Comparison of ENCODE assay signal across 1 cellular context in the genomic region with DNA sequence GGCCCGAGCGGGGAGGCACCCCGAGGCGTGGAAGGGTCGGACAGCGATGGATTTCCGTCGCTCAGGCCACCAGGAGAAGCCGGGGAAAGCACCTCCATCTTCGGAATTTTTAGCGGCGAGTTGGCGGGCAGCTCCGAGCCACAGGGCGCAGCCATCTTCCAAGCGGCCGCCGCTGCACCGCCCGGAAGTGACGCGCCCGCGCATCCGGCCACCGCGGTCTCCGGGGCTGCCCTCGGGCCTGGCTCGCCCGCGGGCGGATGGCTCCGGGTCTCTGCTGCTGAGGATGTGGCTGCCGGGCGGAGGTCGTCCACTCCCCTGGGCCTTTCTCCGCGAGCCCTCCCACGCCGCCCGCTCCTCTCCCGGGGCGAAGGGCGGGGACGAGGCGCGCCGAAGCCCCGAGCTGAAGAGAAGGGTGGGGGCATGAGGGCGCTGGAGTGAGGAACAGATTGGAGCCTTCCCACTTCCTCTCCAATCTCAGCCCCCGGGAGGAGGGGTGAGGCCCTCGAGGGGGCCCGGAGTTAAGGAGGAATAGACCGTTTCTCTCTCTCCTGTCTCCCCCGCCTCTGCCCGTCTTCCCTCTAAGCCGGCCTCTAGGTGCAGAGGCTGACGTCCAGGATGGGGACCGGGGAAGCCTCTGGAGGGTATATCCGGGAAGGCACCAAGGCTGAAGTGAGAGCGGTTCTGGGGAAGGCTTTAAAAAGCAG.
A peak's percentile ranks its signal among the peaks of the same experiment; 100 is the strongest.
TF ChIP-seq lines count a peak whose summit lies in the region.

A gene (minus strand): TSS at position 181 of the 704 bp plus-strand sequence. CDS start 26 bp downstream, at position 155.

TF ChIP-seq in HepG2, 621 proteins besides CTCF, POLR2A, EP300 and RAD21 (continued from another document and continues in another):
- TF ChIP-seq, protein P1, sequence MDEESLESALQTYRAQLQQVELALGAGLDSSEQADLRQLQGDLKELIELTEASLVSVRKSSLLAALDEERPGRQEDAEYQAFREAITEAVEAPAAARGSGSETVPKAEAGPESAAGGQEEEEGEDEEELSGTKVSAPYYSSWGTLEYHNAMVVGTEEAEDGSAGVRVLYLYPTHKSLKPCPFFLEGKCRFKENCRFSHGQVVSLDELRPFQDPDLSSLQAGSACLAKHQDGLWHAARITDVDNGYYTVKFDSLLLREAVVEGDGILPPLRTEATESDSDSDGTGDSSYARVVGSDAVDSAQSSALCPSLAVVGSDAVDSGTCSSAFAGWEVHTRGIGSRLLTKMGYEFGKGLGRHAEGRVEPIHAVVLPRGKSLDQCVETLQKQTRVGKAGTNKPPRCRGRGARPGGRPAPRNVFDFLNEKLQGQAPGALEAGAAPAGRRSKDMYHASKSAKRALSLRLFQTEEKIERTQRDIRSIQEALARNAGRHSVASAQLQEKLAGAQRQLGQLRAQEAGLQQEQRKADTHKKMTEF (CRISPR knock-in tag; IDR thresholded peaks at IDR 0.05): peak; percentile 77; the same call in 1 of the 2 replicates
- TF ChIP-seq ZNF180 (CRISPR knock-in tag; IDR thresholded peaks at IDR 0.05; ENCODE audit: borderline replicate concordance, low read depth) (no peak), ZNF333 (CRISPR knock-in tag; IDR thresholded peaks at IDR 0.05; ENCODE audit: borderline replicate concordance) (peak; percentile 40; the same call in 1 of the 2 replicates), ZNF138 (CRISPR knock-in tag; IDR thresholded peaks at IDR 0.05; ENCODE audit: low read depth) (peak; percentile 60; the same call in 1 of the 2 replicates), ZNF83 (CRISPR knock-in tag; IDR thresholded peaks at IDR 0.05; ENCODE audit: borderline replicate concordance) (peak; percentile 76), HDAC2 (CRISPR knock-in tag; IDR thresholded peaks at IDR 0.05) (no peak), WIZ (CRISPR knock-in tag; IDR thresholded peaks at IDR 0.05) (peak; percentile 71; the same call in 1 of the 2 replicates), PPARG (CRISPR knock-in tag; conservative IDR thresholded peaks at IDR 0.05) (no peak), KDM3A (CRISPR knock-in tag; IDR thresholded peaks at IDR 0.05; ENCODE audit: low read depth) (peak; percentile 49; the same call in 1 of the 2 replicates), RCOR2 (CRISPR knock-in tag; IDR thresholded peaks at IDR 0.05) (no peak), ZNF441 (CRISPR knock-in tag; IDR thresholded peaks at IDR 0.05; ENCODE audit: borderline replicate concordance) (peak; percentile 87; the same call in 1 of the 2 replicates), PLRG1 (conservative IDR thresholded peaks at IDR 0.05) (no peak), MYC (CRISPR knock-in tag; IDR thresholded peaks at IDR 0.05; ENCODE audit: borderline replicate concordance) (no peak; the same call in 1 of the 2 replicates), SP5 (CRISPR knock-in tag; IDR thresholded peaks at IDR 0.05; ENCODE audit: borderline replicate concordance, low read depth) (0 out of 2 replicates have a peak, but pooled peaks have one; percentile 20), PTBP1 (IDR thresholded peaks at IDR 0.05; ENCODE audit: low read depth, low read length, poor library complexity, severe bottlenecking) (no peak), ZNF563 (CRISPR knock-in tag; IDR thresholded peaks at IDR 0.05) (peak; percentile 88), GABPA (IDR thresholded peaks at IDR 0.05; ENCODE audit: low read depth, low read length) (peak; percentile 86), GABPA (CRISPR knock-in tag; IDR thresholded peaks at IDR 0.05; ENCODE audit: low read depth) (peak; percentile 76), CC2D1A (CRISPR knock-in tag; IDR thresholded peaks at IDR 0.05) (0 out of 2 replicates have a peak, but pooled peaks have one; percentile 66), GATAD1 (CRISPR knock-in tag; IDR thresholded peaks at IDR 0.05) (peak; percentile 83), NBN (conservative IDR thresholded peaks at IDR 0.05) (no peak), MTA3 (CRISPR knock-in tag; IDR thresholded peaks at IDR 0.05) (no peak), ZNF12 (CRISPR knock-in tag; IDR thresholded peaks at IDR 0.05) (0 out of 2 replicates have a peak, but pooled peaks have one; percentile 56), KLF6 (CRISPR knock-in tag; IDR thresholded peaks at IDR 0.05) (peak; percentile 45; the same call in 1 of the 2 replicates), THYN1 (CRISPR knock-in tag; IDR thresholded peaks at IDR 0.05; ENCODE audit: borderline replicate concordance, low read depth) (no peak), SRSF9 (IDR thresholded peaks at IDR 0.05; ENCODE audit: borderline replicate concordance, insufficient read depth, low read depth, low read length, poor library complexity, severe bottlenecking) (no peak), ZFP36L1 (CRISPR knock-in tag; IDR thresholded peaks at IDR 0.05) (peak; percentile 52; the same call in 1 of the 2 replicates), NCOA1 (CRISPR knock-in tag; IDR thresholded peaks at IDR 0.05) (no peak)
- TF ChIP-seq, protein P2, sequence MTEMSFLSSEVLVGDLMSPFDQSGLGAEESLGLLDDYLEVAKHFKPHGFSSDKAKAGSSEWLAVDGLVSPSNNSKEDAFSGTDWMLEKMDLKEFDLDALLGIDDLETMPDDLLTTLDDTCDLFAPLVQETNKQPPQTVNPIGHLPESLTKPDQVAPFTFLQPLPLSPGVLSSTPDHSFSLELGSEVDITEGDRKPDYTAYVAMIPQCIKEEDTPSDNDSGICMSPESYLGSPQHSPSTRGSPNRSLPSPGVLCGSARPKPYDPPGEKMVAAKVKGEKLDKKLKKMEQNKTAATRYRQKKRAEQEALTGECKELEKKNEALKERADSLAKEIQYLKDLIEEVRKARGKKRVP (CRISPR knock-in tag; IDR thresholded peaks at IDR 0.05): no peak
- TF ChIP-seq, protein P3, sequence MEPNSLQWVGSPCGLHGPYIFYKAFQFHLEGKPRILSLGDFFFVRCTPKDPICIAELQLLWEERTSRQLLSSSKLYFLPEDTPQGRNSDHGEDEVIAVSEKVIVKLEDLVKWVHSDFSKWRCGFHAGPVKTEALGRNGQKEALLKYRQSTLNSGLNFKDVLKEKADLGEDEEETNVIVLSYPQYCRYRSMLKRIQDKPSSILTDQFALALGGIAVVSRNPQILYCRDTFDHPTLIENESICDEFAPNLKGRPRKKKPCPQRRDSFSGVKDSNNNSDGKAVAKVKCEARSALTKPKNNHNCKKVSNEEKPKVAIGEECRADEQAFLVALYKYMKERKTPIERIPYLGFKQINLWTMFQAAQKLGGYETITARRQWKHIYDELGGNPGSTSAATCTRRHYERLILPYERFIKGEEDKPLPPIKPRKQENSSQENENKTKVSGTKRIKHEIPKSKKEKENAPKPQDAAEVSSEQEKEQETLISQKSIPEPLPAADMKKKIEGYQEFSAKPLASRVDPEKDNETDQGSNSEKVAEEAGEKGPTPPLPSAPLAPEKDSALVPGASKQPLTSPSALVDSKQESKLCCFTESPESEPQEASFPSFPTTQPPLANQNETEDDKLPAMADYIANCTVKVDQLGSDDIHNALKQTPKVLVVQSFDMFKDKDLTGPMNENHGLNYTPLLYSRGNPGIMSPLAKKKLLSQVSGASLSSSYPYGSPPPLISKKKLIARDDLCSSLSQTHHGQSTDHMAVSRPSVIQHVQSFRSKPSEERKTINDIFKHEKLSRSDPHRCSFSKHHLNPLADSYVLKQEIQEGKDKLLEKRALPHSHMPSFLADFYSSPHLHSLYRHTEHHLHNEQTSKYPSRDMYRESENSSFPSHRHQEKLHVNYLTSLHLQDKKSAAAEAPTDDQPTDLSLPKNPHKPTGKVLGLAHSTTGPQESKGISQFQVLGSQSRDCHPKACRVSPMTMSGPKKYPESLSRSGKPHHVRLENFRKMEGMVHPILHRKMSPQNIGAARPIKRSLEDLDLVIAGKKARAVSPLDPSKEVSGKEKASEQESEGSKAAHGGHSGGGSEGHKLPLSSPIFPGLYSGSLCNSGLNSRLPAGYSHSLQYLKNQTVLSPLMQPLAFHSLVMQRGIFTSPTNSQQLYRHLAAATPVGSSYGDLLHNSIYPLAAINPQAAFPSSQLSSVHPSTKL (CRISPR knock-in tag; IDR thresholded peaks at IDR 0.05): peak; percentile 64; the same call in 1 of the 2 replicates
- TF ChIP-seq, protein P4, sequence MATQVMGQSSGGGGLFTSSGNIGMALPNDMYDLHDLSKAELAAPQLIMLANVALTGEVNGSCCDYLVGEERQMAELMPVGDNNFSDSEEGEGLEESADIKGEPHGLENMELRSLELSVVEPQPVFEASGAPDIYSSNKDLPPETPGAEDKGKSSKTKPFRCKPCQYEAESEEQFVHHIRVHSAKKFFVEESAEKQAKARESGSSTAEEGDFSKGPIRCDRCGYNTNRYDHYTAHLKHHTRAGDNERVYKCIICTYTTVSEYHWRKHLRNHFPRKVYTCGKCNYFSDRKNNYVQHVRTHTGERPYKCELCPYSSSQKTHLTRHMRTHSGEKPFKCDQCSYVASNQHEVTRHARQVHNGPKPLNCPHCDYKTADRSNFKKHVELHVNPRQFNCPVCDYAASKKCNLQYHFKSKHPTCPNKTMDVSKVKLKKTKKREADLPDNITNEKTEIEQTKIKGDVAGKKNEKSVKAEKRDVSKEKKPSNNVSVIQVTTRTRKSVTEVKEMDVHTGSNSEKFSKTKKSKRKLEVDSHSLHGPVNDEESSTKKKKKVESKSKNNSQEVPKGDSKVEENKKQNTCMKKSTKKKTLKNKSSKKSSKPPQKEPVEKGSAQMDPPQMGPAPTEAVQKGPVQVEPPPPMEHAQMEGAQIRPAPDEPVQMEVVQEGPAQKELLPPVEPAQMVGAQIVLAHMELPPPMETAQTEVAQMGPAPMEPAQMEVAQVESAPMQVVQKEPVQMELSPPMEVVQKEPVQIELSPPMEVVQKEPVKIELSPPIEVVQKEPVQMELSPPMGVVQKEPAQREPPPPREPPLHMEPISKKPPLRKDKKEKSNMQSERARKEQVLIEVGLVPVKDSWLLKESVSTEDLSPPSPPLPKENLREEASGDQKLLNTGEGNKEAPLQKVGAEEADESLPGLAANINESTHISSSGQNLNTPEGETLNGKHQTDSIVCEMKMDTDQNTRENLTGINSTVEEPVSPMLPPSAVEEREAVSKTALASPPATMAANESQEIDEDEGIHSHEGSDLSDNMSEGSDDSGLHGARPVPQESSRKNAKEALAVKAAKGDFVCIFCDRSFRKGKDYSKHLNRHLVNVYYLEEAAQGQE (IDR thresholded peaks at IDR 0.05; ENCODE audit: borderline replicate concordance in 1 of 2, low read depth in 1 of 2, low read length in 2 of 2): peak in 1 of 2 experiments; percentile 44; a peak in 1 of 4 replicates
- TF ChIP-seq, protein P5, sequence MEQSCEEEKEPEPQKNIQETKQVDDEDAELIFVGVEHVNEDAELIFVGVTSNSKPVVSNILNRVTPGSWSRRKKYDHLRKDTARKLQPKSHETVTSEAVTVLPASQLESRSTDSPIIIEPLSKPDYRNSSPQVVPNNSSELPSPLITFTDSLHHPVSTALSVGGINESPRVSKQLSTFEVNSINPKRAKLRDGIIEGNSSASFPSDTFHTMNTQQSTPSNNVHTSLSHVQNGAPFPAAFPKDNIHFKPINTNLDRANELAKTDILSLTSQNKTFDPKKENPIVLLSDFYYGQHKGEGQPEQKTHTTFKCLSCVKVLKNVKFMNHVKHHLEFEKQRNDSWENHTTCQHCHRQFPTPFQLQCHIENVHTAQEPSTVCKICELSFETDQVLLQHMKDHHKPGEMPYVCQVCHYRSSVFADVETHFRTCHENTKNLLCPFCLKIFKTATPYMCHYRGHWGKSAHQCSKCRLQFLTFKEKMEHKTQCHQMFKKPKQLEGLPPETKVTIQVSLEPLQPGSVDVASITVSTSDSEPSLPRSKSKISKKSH (CRISPR knock-in tag; IDR thresholded peaks at IDR 0.05; ENCODE audit: borderline replicate concordance): no peak
- TF ChIP-seq, protein P6, sequence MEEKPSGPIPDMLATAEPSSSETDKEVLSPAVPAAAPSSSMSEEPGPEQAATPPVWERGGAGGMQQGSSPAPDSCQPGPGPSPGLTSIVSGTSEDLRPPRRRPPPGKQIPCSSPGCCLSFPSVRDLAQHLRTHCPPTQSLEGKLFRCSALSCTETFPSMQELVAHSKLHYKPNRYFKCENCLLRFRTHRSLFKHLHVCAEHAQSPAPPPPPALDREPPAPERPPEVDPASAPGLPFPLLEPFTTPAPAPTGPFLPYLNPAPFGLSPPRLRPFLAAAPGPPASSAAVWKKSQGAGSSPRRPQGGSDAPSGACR (CRISPR knock-in tag; IDR thresholded peaks at IDR 0.05): peak; percentile 76
- TF ChIP-seq, protein P7, sequence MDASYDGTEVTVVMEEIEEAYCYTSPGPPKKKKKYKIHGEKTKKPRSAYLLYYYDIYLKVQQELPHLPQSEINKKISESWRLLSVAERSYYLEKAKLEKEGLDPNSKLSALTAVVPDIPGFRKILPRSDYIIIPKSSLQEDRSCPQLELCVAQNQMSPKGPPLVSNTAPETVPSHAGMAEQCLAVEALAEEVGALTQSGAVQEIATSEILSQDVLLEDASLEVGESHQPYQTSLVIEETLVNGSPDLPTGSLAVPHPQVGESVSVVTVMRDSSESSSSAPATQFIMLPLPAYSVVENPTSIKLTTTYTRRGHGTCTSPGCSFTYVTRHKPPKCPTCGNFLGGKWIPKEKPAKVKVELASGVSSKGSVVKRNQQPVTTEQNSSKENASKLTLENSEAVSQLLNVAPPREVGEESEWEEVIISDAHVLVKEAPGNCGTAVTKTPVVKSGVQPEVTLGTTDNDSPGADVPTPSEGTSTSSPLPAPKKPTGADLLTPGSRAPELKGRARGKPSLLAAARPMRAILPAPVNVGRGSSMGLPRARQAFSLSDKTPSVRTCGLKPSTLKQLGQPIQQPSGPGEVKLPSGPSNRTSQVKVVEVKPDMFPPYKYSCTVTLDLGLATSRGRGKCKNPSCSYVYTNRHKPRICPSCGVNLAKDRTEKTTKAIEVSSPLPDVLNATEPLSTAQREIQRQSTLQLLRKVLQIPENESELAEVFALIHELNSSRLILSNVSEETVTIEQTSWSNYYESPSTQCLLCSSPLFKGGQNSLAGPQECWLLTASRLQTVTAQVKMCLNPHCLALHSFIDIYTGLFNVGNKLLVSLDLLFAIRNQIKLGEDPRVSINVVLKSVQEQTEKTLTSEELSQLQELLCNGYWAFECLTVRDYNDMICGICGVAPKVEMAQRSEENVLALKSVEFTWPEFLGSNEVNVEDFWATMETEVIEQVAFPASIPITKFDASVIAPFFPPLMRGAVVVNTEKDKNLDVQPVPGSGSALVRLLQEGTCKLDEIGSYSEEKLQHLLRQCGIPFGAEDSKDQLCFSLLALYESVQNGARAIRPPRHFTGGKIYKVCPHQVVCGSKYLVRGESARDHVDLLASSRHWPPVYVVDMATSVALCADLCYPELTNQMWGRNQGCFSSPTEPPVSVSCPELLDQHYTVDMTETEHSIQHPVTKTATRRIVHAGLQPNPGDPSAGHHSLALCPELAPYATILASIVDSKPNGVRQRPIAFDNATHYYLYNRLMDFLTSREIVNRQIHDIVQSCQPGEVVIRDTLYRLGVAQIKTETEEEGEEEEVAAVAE (CRISPR knock-in tag; IDR thresholded peaks at IDR 0.05; ENCODE audit: borderline replicate concordance): no peak
- TF ChIP-seq, protein P8, sequence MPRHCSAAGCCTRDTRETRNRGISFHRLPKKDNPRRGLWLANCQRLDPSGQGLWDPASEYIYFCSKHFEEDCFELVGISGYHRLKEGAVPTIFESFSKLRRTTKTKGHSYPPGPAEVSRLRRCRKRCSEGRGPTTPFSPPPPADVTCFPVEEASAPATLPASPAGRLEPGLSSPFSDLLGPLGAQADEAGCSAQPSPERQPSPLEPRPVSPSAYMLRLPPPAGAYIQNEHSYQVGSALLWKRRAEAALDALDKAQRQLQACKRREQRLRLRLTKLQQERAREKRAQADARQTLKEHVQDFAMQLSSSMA (CRISPR knock-in tag; IDR thresholded peaks at IDR 0.05): peak; percentile 76; the same call in 1 of the 2 replicates
